Comparison of ENCODE assay signal across 17 cellular contexts in the genomic region with DNA sequence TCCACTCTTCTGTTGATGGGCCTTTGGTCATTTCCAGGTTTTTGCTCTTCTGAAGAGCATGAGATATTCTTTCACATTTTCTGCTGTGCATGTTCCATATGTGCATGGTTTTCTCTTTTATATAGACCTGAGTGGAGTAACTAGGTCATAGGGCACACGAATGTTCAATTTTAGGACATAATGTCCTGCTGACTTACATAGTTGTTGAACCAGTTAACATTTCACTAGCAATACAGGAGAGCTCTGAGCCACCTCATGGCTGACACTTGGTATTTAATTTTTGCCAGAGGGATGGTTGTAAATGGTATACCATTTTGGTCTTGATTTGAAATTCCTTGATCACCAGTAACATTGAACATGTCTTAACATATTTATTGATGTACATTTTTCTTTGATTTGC. TPM values are rescaled to one million over a fixed set of nuclear protein-coding genes. Genes with fewer than 3 reads are reported as not detected.
DNase-seq lines count a peak whose midpoint lies in the region; ATAC-seq and TF ChIP-seq lines count a peak whose summit lies in the region.
"Had no signal": no experiment of that assay in that cellular context is flagged by ENCODE, and none has a peak within 500 bp of the region (broad histone marks: within the 10 kb centered on the region; RNA-seq: fewer than 3 reads in every experiment).

No MANE protein-coding gene starts in this region.

- H3K4me1 ChIP-seq in foreskin keratinocyte (peaks cover 16% of the 10 kb centered on the region), mucosa of descending colon (ENCODE audit: low read depth) (no peaks in the 10 kb centered on the region), suprapubic skin (peaks cover 43% of the 10 kb centered on the region)
- H3K4me1 ChIP-seq: BLaER1, SJCRH30 had no signal

- 54% methylated on average over 1 of the region's 1 CpG for WGBS in suprapubic skin

- no peak overlapping the region for H3K27ac Mint-ChIP-seq in MCF 10A (ENCODE audit: low read depth, unreplicated experiment)
- H3K27ac Mint-ChIP-seq in activated T-helper 17 cell treated with anti-CD3 and anti-CD28 coated beads, Interleukin-2, amount 50 U/mL, for 72 hours: no peak overlapping the region
- H3K27ac Mint-ChIP-seq: CD8-positive, alpha-beta T cell had no signal

- CTCF ChIA-PET in MCF 10A (lab: Yijun Ruan, JAX): interaction anchor here (0.8 to 0.9 kb wide), 2 partner anchors 16 to 17 kb away, joined by 3 read pairs; no protein-coding TSS in a partner anchor

- no peaks in the 10 kb centered on the region for H3K27me3 ChIP-seq in foreskin keratinocyte
- no peaks in the 10 kb centered on the region for H3K27me3 ChIP-seq in suprapubic skin
- H3K27me3 ChIP-seq: BLaER1, SJCRH30 had no signal

- H3K27me3 Mint-ChIP-seq in MCF 10A (ENCODE audit: insufficient read depth, unreplicated experiment): no peaks in the 10 kb centered on the region
- no peaks in the 10 kb centered on the region for H3K27me3 Mint-ChIP-seq in activated T-helper 17 cell treated with anti-CD3 and anti-CD28 coated beads, Interleukin-2, amount 50 U/mL, for 72 hours

- H3K4me3 ChIP-seq in mucosa of descending colon: no peak overlapping the region
- H3K4me3 ChIP-seq in suprapubic skin: no peak overlapping the region
- H3K4me3 ChIP-seq: BLaER1, SJCRH30 had no signal

- no peaks in the 10 kb centered on the region for H3K9me3 Mint-ChIP-seq in MCF 10A (ENCODE audit: unreplicated experiment)
- no peaks in the 10 kb centered on the region for H3K9me3 Mint-ChIP-seq in activated T-helper 17 cell treated with anti-CD3 and anti-CD28 coated beads, Interleukin-2, amount 50 U/mL, for 72 hours
- H3K9me3 Mint-ChIP-seq: CD8-positive, alpha-beta T cell had no signal

- TF ChIP-seq CTCF in MCF 10A (IDR thresholded peaks at IDR 0.05; ENCODE audit: unreplicated experiment) (no peak), foreskin keratinocyte (conservative IDR thresholded peaks at IDR 0.05) (peak; percentile 33), mucosa of descending colon (IDR thresholded peaks at IDR 0.05) (no peak), suprapubic skin (IDR thresholded peaks at IDR 0.05) (no peak)

- in situ Hi-C loops in T47D (cut with HindIII; ENCODE audit: low pct_unique_long_range_greater_than_20kb, low sequenced_read_pairs): no loop called here

- no TSS peak for BruUV-seq in MCF 10A (replicated peaks; lab: Mats Ljungman, UMichigan)

- POLR2A ChIA-PET in MCF 10A (lab: Yijun Ruan, JAX): interaction anchor here (0.6 to 0.9 kb wide), 4 partner anchors 9 to 37 kb away, joined by 3 to 5 read pairs (median 3); no protein-coding TSS in a partner anchor

- peaks cover 3% of the 10 kb centered on the region for H3K9me3 ChIP-seq in mucosa of descending colon
- no peaks in the 10 kb centered on the region for H3K9me3 ChIP-seq in suprapubic skin
- H3K9me3 ChIP-seq: SJCRH30 had no signal

- no peaks in the 10 kb centered on the region for H3K36me3 ChIP-seq in mucosa of descending colon (ENCODE audit: low read depth)
- H3K36me3 ChIP-seq in suprapubic skin: peaks cover 22% of the 10 kb centered on the region

- no peak overlapping the region for H3K4me3 Mint-ChIP-seq in MCF 10A (ENCODE audit: unreplicated experiment)
- no peak overlapping the region for H3K4me3 Mint-ChIP-seq in activated T-helper 17 cell treated with anti-CD3 and anti-CD28 coated beads, Interleukin-2, amount 50 U/mL, for 72 hours

- no peak for TF ChIP-seq EP300 in suprapubic skin (IDR thresholded peaks at IDR 0.05)

- DNase-seq in T47D (ENCODE audit: low read depth in 1 of 2, low spot score in 1 of 2): peak; percentile 30 to 47
- DNase-seq in MCF 10A (ENCODE audit: unreplicated experiment): no peak
- DNase-seq in foreskin keratinocyte: peak in 1 of 2 donors; percentile 27
- DNase-seq in mucosa of descending colon: no peak
- DNase-seq in suprapubic skin (ENCODE audit: low spot score in 2 of 2): no peak
- DNase-seq in NCI-H1436 treated with DMSO at 0.1 percent for 48 hours (lab: John Stamatoyannopoulos, UW): no peak
- DNase-seq in SIG-M5 (lab: John Stamatoyannopoulos, UW): no peak
- DNase-seq: CD8-positive, alpha-beta T cell; DMS79; NCI-H1105 treated with DMSO at 0.1 percent for 48 hours; NCI-H187; NCI-H2227 treated with DMSO at 0.1 percent for 48 hours; NCI-H524; PC-3; SJCRH30 had no signal

- H3K27ac ChIP-seq in foreskin keratinocyte (no peak overlapping the region), suprapubic skin (peak overlapping the region; percentile 3)
- H3K27ac ChIP-seq: BLaER1, SJCRH30 had no signal

- ATAC-seq in foreskin keratinocyte: peak; percentile 14
- peak; percentile 39 for ATAC-seq in mucosa of descending colon
- no peak for ATAC-seq in activated T-helper 17 cell treated with anti-CD3 and anti-CD28 coated beads, Interleukin-2, amount 50 U/mL, for 72 hours (replicated peaks)
- ATAC-seq: CD8-positive, alpha-beta T cell; PC-3 had no signal

- intact Hi-C loops in MCF 10A (cut with micrococcal nuclease): no loop called here
- intact Hi-C loops in mucosa of descending colon (cut with DNase I, micrococcal nuclease): no loop called here

- no peak for TF ChIP-seq POLR2A in suprapubic skin (IDR thresholded peaks at IDR 0.05)

- peaks cover 23% of the 10 kb centered on the region for H3K36me3 Mint-ChIP-seq in MCF 10A (ENCODE audit: insufficient read depth, unreplicated experiment)
- peaks cover 63% of the 10 kb centered on the region for H3K36me3 Mint-ChIP-seq in activated T-helper 17 cell treated with anti-CD3 and anti-CD28 coated beads, Interleukin-2, amount 50 U/mL, for 72 hours (ENCODE audit: low read depth)

- H3K4me1 Mint-ChIP-seq in MCF 10A (ENCODE audit: insufficient read depth, unreplicated experiment): peaks cover 17% of the 10 kb centered on the region
- peaks cover 32% of the 10 kb centered on the region for H3K4me1 Mint-ChIP-seq in activated T-helper 17 cell treated with anti-CD3 and anti-CD28 coated beads, Interleukin-2, amount 50 U/mL, for 72 hours

RNA-seq across cellular contexts. Expression of gene IGF2R, which starts 38.2 kb away (rescaled TPM):
- 160 and 234 TPM in 2 replicates for total RNA-seq in MCF 10A (2022)
- total RNA-seq in foreskin keratinocyte: 65.6 and 66.5 TPM in 2 replicates
- polyA plus RNA-seq in foreskin keratinocyte: 15.9 and 21.2 TPM in 2 replicates
- total RNA-seq in mucosa of descending colon: 100 to 1,000 TPM in 2 of 3 donors, 10 to 100 TPM in 1; 97.7 to 112 (median 101) TPM
- total RNA-seq in suprapubic skin: 100 to 1,000 TPM in 1 of 4 donors, 10 to 100 TPM in 3; 58.2 to 137 (median 90.6) TPM
- total RNA-seq in activated T-helper 17 cell treated with anti-CD3 and anti-CD28 coated beads, Interleukin-2, amount 50 U/mL, for 72 hours: 10 to 100 TPM; 68.2 to 82.2 TPM

Comparison
In these comparisons a context has a peak if more than half of its experiments do, and no peak if none do; other contexts are left out.
1. DNase-seq: peak in T47D (2 of 2); none in MCF 10A (single experiment), mucosa of descending colon (0 of 3), suprapubic skin (0 of 2), NCI-H1436 treated with DMSO at 0.1 percent for 48 hours (single experiment) and SIG-M5 (single experiment).